9 cellular contexts compared by ENCODE assay signal in the genomic region with DNA sequence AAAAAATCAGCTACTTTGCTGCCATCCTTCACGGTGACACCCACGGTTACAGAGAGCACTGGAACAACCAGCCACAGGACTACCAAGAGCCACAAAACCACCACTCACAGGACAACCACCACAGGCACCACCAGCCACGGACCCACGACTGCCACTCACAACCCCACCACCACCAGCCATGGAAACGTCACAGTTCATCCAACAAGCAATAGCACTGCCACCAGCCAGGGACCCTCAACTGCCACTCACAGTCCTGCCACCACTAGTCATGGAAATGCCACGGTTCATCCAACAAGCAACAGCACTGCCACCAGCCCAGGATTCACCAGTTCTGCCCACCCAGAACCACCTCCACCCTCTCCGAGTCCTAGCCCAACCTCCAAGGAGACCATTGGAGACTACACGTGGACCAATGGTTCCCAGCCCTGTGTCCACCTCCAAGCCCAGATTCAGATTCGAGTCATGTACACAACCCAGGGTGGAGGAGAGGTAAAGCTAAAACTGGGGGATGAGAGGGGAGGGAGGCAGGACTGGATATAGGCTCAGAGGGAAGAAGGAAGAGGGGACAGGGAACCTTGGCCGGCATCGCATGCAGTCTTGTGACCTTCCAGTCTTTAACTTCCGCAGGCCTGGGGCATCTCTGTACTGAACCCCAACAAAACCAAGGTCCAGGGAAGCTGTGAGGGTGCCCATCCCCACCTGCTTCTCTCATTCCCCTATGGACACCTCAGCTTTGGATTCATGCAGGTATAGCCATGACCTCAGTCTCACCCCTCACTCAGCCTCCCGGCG. TPM values are rescaled to one million over a fixed set of nuclear protein-coding genes. Genes with fewer than 3 reads are reported as not detected.
DNase-seq lines count a peak whose midpoint lies in the region; ATAC-seq and TF ChIP-seq lines count a peak whose summit lies in the region.
"Had no signal": no experiment of that assay in that cellular context is flagged by ENCODE, and none has a peak within 500 bp of the region (broad histone marks: within the 10 kb centered on the region; RNA-seq: fewer than 3 reads in every experiment).

No MANE protein-coding gene starts in this region.

- H3K4me3 ChIP-seq in BJ (ENCODE audit: low read depth, low read length), result peak overlapping the region; percentile 6; the same call in 1 of the 2 replicates
- H3K4me3 ChIP-seq: HAP-1 had no signal

- H3K27me3 ChIP-seq in BJ (ENCODE audit: control insufficient read depth, insufficient read depth, low read length), result no peaks in the 10 kb centered on the region

- in situ Hi-C loops in KBM-7 (cut with MboI; ENCODE audit: low pct_unique_long_range_greater_than_20kb, low sequenced_read_pairs), result no loop called here

- peaks cover 27% of the 10 kb centered on the region for H3K36me3 ChIP-seq in BJ (ENCODE audit: control insufficient read depth, insufficient read depth, low read length)

- POLR2A ChIA-PET in BJ (lab: Charles Lee), result no interaction called here
- POLR2A ChIA-PET in MCF 10A (lab: Yijun Ruan, JAX), result interaction anchor here (0.6 to 13.7 kb wide), 12 partner anchors 8 to 265 kb away, joined by 3 to 294 read pairs (median 5); partner anchors contain the start of genes MPDU1, NEURL4, POLR2A and SOX15
- POLR2A ChIA-PET in naive thymus-derived CD8-positive, alpha-beta T cell (lab: Charles Lee), result interaction anchor here (0.5 to 6.7 kb wide), 9 partner anchors 7 to 107 kb away, joined by 3 to 129 read pairs (median 6); partner anchors contain the start of genes SENP3, SOX15, TP53 and WRAP53

- TF ChIP-seq CTCF in BJ (IDR thresholded peaks at IDR 0.05; ENCODE audit: insufficient read depth, low read depth, low read length), result no peak
- TF ChIP-seq CTCF in MCF 10A (IDR thresholded peaks at IDR 0.05; ENCODE audit: unreplicated experiment), result no peak

- H3K4me1 Mint-ChIP-seq in MCF 10A (ENCODE audit: insufficient read depth, unreplicated experiment), result peaks cover 39% of the 10 kb centered on the region
- H3K4me1 Mint-ChIP-seq in naive thymus-derived CD8-positive, alpha-beta T cell, result peaks cover 34 to 91% (median 76%) of the 10 kb centered on the region in 4 donors

- peak overlapping the region; percentile 36 for H3K4me3 Mint-ChIP-seq in MCF 10A (ENCODE audit: unreplicated experiment)
- H3K4me3 Mint-ChIP-seq in naive thymus-derived CD8-positive, alpha-beta T cell, result peak overlapping the region in 6 of 10 donors; percentile 14 to 81 (median 30)

- intact Hi-C loops in MCF 10A (cut with micrococcal nuclease), result no loop called here

- H3K27ac Mint-ChIP-seq in MCF 10A (ENCODE audit: low read depth, unreplicated experiment), result peak overlapping the region; percentile 86
- peak overlapping the region in 9 of 10 donors; percentile 71 to 95 (median 90) for H3K27ac Mint-ChIP-seq in naive thymus-derived CD8-positive, alpha-beta T cell

- no TSS peak for BruUV-seq in MCF 10A (replicated peaks; lab: Mats Ljungman, UMichigan)

- ATAC-seq in naive thymus-derived CD8-positive, alpha-beta T cell, result no peak

- H3K27me3 Mint-ChIP-seq in MCF 10A (ENCODE audit: insufficient read depth, unreplicated experiment), result no peaks in the 10 kb centered on the region
- no peaks in the 10 kb centered on the region for H3K27me3 Mint-ChIP-seq in naive thymus-derived CD8-positive, alpha-beta T cell

- CTCF ChIA-PET in BJ (lab: Yijun Ruan, JAX), result interaction anchor here (0.7 to 2.7 kb wide), 5 partner anchors 9 to 108 kb away, joined by 3 to 22 read pairs (median 4); partner anchors contain the start of genes SOX15 and TP53
- CTCF ChIA-PET in MCF 10A (lab: Yijun Ruan, JAX), result interaction anchor here (0.6 to 6.4 kb wide), 6 partner anchors 9 to 568 kb away, joined by 3 to 59 read pairs (median 3); partner anchors contain the start of gene SOX15

- H3K9me3 Mint-ChIP-seq in MCF 10A (ENCODE audit: unreplicated experiment), result no peaks in the 10 kb centered on the region
- no peaks in the 10 kb centered on the region for H3K9me3 Mint-ChIP-seq in naive thymus-derived CD8-positive, alpha-beta T cell

- peaks cover 70% of the 10 kb centered on the region for H3K36me3 Mint-ChIP-seq in MCF 10A (ENCODE audit: insufficient read depth, unreplicated experiment)
- peaks cover 0 to 49% (median 25%) of the 10 kb centered on the region in 3 donors for H3K36me3 Mint-ChIP-seq in naive thymus-derived CD8-positive, alpha-beta T cell

- DNase-seq in BJ (ENCODE audit: low read depth), result no peak
- peak; percentile 28 for DNase-seq in KBM-7
- no peak for DNase-seq in MCF 10A (ENCODE audit: unreplicated experiment)
- DNase-seq in naive thymus-derived CD8-positive, alpha-beta T cell, result peak in 1 of 10 donors; percentile 57
- no peak for DNase-seq in HT-29 (ENCODE audit: low spot score)
- no peak for DNase-seq in T1000 (lab: John Stamatoyannopoulos, UW)
- no peak for DNase-seq in central memory CD4-positive, alpha-beta T cell
- DNase-seq in HuH-7 (ENCODE audit: low spot score), result no peak

RNA-seq across cellular contexts. Expression of gene CD68, which starts 0.6 kb away (rescaled TPM):
- 58.2 and 93.2 TPM in 2 replicates for polyA plus RNA-seq in BJ (2011; rRNA removed)
- 11.8 and 15.2 TPM in 2 replicates for polyA minus RNA-seq in BJ (2011; rRNA and poly(A)+ RNA removed)
- 6.9 and 10.6 TPM in 2 replicates for total RNA-seq in MCF 10A (2022)
- 1 to 10 TPM; 4.4 to 4.6 TPM for total RNA-seq in naive thymus-derived CD8-positive, alpha-beta T cell
- polyA plus RNA-seq in naive thymus-derived CD8-positive, alpha-beta T cell, result under 1 TPM; 0.15 to 0.59 (median 0.31) TPM
- total RNA-seq in HT-29 (2014; rRNA removed; shearing (Covaris generic)), result 4.0 and 6.6 TPM in 2 replicates

RNA-seq across cellular contexts. Expression of gene MPDU1, which starts 3.6 kb away (rescaled TPM):
- 142 and 174 TPM in 2 replicates for polyA plus RNA-seq in BJ (2011; rRNA removed)
- polyA minus RNA-seq in BJ (2011; rRNA and poly(A)+ RNA removed), result 32.9 and 94.4 TPM in 2 replicates
- total RNA-seq in MCF 10A (2022), result 52.0 and 56.5 TPM in 2 replicates
- 10 to 100 TPM; 25.6 to 31.8 TPM for total RNA-seq in naive thymus-derived CD8-positive, alpha-beta T cell
- 10 to 100 TPM; 33.9 to 48.9 (median 41.3) TPM for polyA plus RNA-seq in naive thymus-derived CD8-positive, alpha-beta T cell
- total RNA-seq in HT-29 (2014; rRNA removed; shearing (Covaris generic)), result 79.8 and 81.4 TPM in 2 replicates

RNA-seq across cellular contexts. Expression of gene SOX15, which starts 9.9 kb away (rescaled TPM):
- polyA plus RNA-seq in BJ (2011; rRNA removed), result 0.34 and 0.49 TPM in 2 replicates
- 0.14 and 0.21 TPM in 2 replicates for polyA minus RNA-seq in BJ (2011; rRNA and poly(A)+ RNA removed)
- total RNA-seq in MCF 10A (2022), result 32.6 and 34.4 TPM in 2 replicates
- under 1 TPM; 0.55 to 0.93 TPM for total RNA-seq in naive thymus-derived CD8-positive, alpha-beta T cell
- polyA plus RNA-seq in naive thymus-derived CD8-positive, alpha-beta T cell, result not detected
- total RNA-seq in HT-29 (2014; rRNA removed; shearing (Covaris generic)), result 0.70 TPM in 1 of 2 replicates, not detected in the other

RNA-seq across cellular contexts. Expression of gene SENP3, which starts 18.3 kb away (rescaled TPM):
- polyA plus RNA-seq in BJ (2011; rRNA removed), result 69.8 and 72.2 TPM in 2 replicates
- polyA minus RNA-seq in BJ (2011; rRNA and poly(A)+ RNA removed), result 39.0 and 67.7 TPM in 2 replicates
- 66.9 and 67.3 TPM in 2 replicates for total RNA-seq in MCF 10A (2022)
- 10 to 100 TPM; 48.0 to 56.8 TPM for total RNA-seq in naive thymus-derived CD8-positive, alpha-beta T cell
- polyA plus RNA-seq in naive thymus-derived CD8-positive, alpha-beta T cell, result 10 to 100 TPM; 13.8 to 14.1 (median 14.0) TPM
- 73.2 and 74.3 TPM in 2 replicates for total RNA-seq in HT-29 (2014; rRNA removed; shearing (Covaris generic))

RNA-seq across cellular contexts. Expression of gene TNFSF13, which starts 21.5 kb away (rescaled TPM):
- 2.0 and 2.4 TPM in 2 replicates for polyA plus RNA-seq in BJ (2011; rRNA removed)
- polyA minus RNA-seq in BJ (2011; rRNA and poly(A)+ RNA removed), result 0.66 and 0.87 TPM in 2 replicates
- total RNA-seq in MCF 10A (2022), result 6.3 and 10.8 TPM in 2 replicates
- total RNA-seq in naive thymus-derived CD8-positive, alpha-beta T cell, result 1 to 10 TPM; 2.9 to 3.0 TPM
- 1 to 10 TPM; 1.2 to 3.7 (median 2.1) TPM for polyA plus RNA-seq in naive thymus-derived CD8-positive, alpha-beta T cell
- total RNA-seq in HT-29 (2014; rRNA removed; shearing (Covaris generic)), result 15.6 and 19.1 TPM in 2 replicates

Comparison
In these comparisons a context has a peak if more than half of its experiments do, and no peak if none do; other contexts are left out.
1. RNA of gene SOX15, which starts 9.9 kb away (total RNA-seq): 32.6 to 34.4 TPM in MCF 10A; 0.55 to 0.93 TPM in naive thymus-derived CD8-positive, alpha-beta T cell and 0.70 TPM in HT-29; every median in the first group is over 10 times any median in the second.